Comparison of ENCODE assay signal across 12 cellular contexts in the genomic region with DNA sequence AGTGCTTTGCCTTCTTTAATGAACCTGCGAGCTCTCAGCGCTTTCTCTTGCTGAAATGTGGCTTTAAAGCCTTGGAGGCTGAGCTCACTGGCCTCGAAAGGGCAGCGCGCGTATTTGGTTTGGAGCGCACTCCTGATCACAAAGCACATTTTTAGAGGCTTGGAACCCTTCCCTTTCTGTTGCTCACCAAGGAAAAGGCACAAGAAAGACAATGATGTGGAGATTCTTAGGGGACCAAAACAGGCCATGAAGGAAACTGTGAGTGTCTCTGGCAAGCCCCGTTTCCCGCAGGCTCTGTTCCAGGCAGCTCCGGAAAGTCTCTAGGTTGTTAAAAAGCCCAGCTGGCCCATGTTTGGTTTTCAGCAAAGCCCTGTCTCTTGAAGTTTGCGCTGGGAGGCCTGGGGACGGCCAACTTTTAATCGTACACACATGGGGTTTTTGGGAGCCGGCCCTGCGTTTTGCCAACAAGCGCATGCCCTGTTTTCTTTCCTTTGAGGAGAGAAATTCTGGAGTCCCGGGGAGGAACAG. TPM values are rescaled to one million over a fixed set of nuclear protein-coding genes. Genes with fewer than 3 reads are reported as not detected.
DNase-seq lines count a peak whose midpoint lies in the region; ATAC-seq, FAIRE-seq and TF ChIP-seq lines count a peak whose summit lies in the region.
"Had no signal": no experiment of that assay in that cellular context is flagged by ENCODE, and none has a peak within 500 bp of the region (broad histone marks: within the 10 kb centered on the region; RNA-seq: fewer than 3 reads in every experiment).

No MANE protein-coding gene starts in this region.

- peak overlapping the region; percentile 39 for H3K27ac Mint-ChIP-seq in mesothelial cell of epicardium
- H3K27ac Mint-ChIP-seq: activated CD8-positive, alpha-beta T cell treated with anti-CD3 and anti-CD28 coated beads for 36 hours had no signal

- H3K36me3 ChIP-seq in Peyer's patch (peaks cover 0 to 19% (median 0%) of the 10 kb centered on the region in 3 donors), thoracic aorta (peaks cover 17% of the 10 kb centered on the region)

- H3K27ac ChIP-seq in Peyer's patch (peak overlapping the region; percentile 56 to 73 (median 62)), thoracic aorta (peak overlapping the region; percentile 90 to 93)

- no peak overlapping the region for H3K4me3 Mint-ChIP-seq in mesothelial cell of epicardium
- H3K4me3 Mint-ChIP-seq: activated CD8-positive, alpha-beta T cell treated with anti-CD3 and anti-CD28 coated beads for 36 hours; neural crest cell had no signal

- H3K4me3 ChIP-seq in Peyer's patch: no peak overlapping the region
- H3K4me3 ChIP-seq in thoracic aorta: peak overlapping the region; percentile 67

- ATAC-seq in thoracic aorta (ENCODE audit: insufficient number of reproducible peaks, low FRiP score, low read depth) (peak; percentile 56), HG02973 (IDR thresholded peaks at IDR 0.05; ENCODE audit: unreplicated experiment) (no peak), HG03457 (IDR thresholded peaks at IDR 0.05; ENCODE audit: unreplicated experiment) (no peak)
- ATAC-seq: activated CD8-positive, alpha-beta T cell treated with anti-CD3 and anti-CD28 coated beads for 36 hours had no signal

- H3K36me3 Mint-ChIP-seq in mesothelial cell of epicardium: peaks cover 33% of the 10 kb centered on the region

- no peak for TF ChIP-seq POLR2A in Peyer's patch (IDR thresholded peaks at IDR 0.05)

- H3K27me3 Mint-ChIP-seq in mesothelial cell of epicardium (ENCODE audit: low read depth): no peaks in the 10 kb centered on the region
- H3K27me3 Mint-ChIP-seq: activated CD8-positive, alpha-beta T cell treated with anti-CD3 and anti-CD28 coated beads for 36 hours had no signal

- H3K27me3 ChIP-seq in Peyer's patch (no peaks in the 10 kb centered on the region), thoracic aorta (replicated peaks; ENCODE audit: insufficient read depth) (no peaks in the 10 kb centered on the region)

- H3K4me1 ChIP-seq in Peyer's patch (peaks cover 0 to 9% (median 0%) of the 10 kb centered on the region in 4 donors), thoracic aorta (ENCODE audit: control insufficient read depth in 1 of 2, low read depth in 2 of 2) (peaks cover 47 to 80% of the 10 kb centered on the region in 2 donors)

- DNase-seq in Peyer's patch: peak in 1 of 3 donors; percentile 79
- peak; percentile 95 for DNase-seq in fibroblast of gingiva (ENCODE audit: low read depth)
- no peak for DNase-seq in mesothelial cell of epicardium (ENCODE audit: low spot score in 2 of 2, unreplicated experiment in 2 of 2)
- no peak for DNase-seq in thoracic aorta (ENCODE audit: low spot score)
- no peak for DNase-seq in NCI-H1092 (lab: John Stamatoyannopoulos, UW)
- no peak for DNase-seq in frontal cortex (ENCODE audit: low spot score in 2 of 2)
- DNase-seq: activated CD8-positive, alpha-beta T cell treated with anti-CD3 and anti-CD28 coated beads for 36 hours; NCI-H1105; SHP77 treated with DMSO at 0.1 percent for 48 hours had no signal

- no peaks in the 10 kb centered on the region for H3K9me3 ChIP-seq in Peyer's patch
- no peaks in the 10 kb centered on the region for H3K9me3 ChIP-seq in thoracic aorta

- H3K9me3 Mint-ChIP-seq in mesothelial cell of epicardium: no peaks in the 10 kb centered on the region
- H3K9me3 Mint-ChIP-seq: neural crest cell had no signal

- no peak for TF ChIP-seq CTCF in Peyer's patch (IDR thresholded peaks at IDR 0.05)
- no peak for TF ChIP-seq CTCF in mesothelial cell of epicardium (IDR thresholded peaks at IDR 0.05; ENCODE audit: unreplicated experiment)
- TF ChIP-seq CTCF in thoracic aorta (IDR thresholded peaks at IDR 0.05): no peak

- no peak for FAIRE-seq in frontal cortex (lab: Jason Lieb, UNC)

- no peaks in the 10 kb centered on the region for H3K4me1 Mint-ChIP-seq in mesothelial cell of epicardium
- H3K4me1 Mint-ChIP-seq: neural crest cell had no signal

RNA-seq across cellular contexts. Expression of gene SPC24, which starts 9.4 kb away (rescaled TPM):
- total RNA-seq in Peyer's patch (10 to 100 TPM in 2 of 4 donors, 1 to 10 TPM in 2; 1.7 to 28.9 (median 8.4) TPM), mesothelial cell of epicardium (16.3 to 22.0 TPM (median 20.6 TPM) in 3 replicates), thoracic aorta (1 to 10 TPM; 2.4 to 4.7 TPM), frontal cortex (6.9 TPM)

RNA-seq across cellular contexts. Expression of gene KANK2, which starts 32.4 kb away (rescaled TPM):
- total RNA-seq in Peyer's patch (100 to 1,000 TPM in 1 of 4 donors, 10 to 100 TPM in 3; 41.9 to 283 (median 68.4) TPM), mesothelial cell of epicardium (84.3 to 85.3 TPM (median 84.7 TPM) in 3 replicates), thoracic aorta (100 to 1,000 TPM; 647 to 689 TPM), frontal cortex (7.3 TPM)
